Comparison of ENCODE assay signal across 20 cellular contexts in genomic region chr5:14880688-14881087, GRCh38. TPM values are rescaled to one million over a fixed set of nuclear protein-coding genes. Genes with fewer than 3 reads are reported as not detected.
DNase-seq lines count a peak whose midpoint lies in the region; ATAC-seq and TF ChIP-seq lines count a peak whose summit lies in the region.
"Had no signal": no experiment of that assay in that cellular context is flagged by ENCODE, and none has a peak within 500 bp of the region (broad histone marks: within the 10 kb centered on the region; RNA-seq: fewer than 3 reads in every experiment).

No MANE protein-coding gene starts in this region.

- peaks cover 29% of the 10 kb centered on the region for H3K27me3 Mint-ChIP-seq in osteocyte (ENCODE audit: unreplicated experiment)

- TF ChIP-seq CTCF in osteocyte (IDR thresholded peaks at IDR 0.05): no peak

- H3K36me3 ChIP-seq in MG63: no peaks in the 10 kb centered on the region

- DNase-seq in HCEC 1CT (peak; percentile 61), MG63 (peak; percentile 65), brain pericyte (ENCODE audit: low read depth, low spot score) (peak; percentile 61), osteocyte (ENCODE audit: extremely low spot score, unreplicated experiment) (no peak), GOT3 (lab: John Stamatoyannopoulos, UW) (no peak), NCI-H146 (lab: John Stamatoyannopoulos, UW) (no peak)
- DNase-seq: activated B cell treated with CpG ODN at 0.5 μM for 24 hours; activated CD8-positive, alpha-beta T cell treated with anti-CD3 and anti-CD28 coated beads for 36 hours; activated naive CD4-positive, alpha-beta T cell; amygdala; effector CD4-positive, alpha-beta T cell; head of caudate nucleus; left ventricle myocardium superior; NCI-H1694 treated with DMSO at 0.1 percent for 48 hours; NCI-H345 had no signal

- no peaks in the 10 kb centered on the region for H3K9me3 Mint-ChIP-seq in osteocyte (ENCODE audit: unreplicated experiment)
- H3K9me3 Mint-ChIP-seq: activated B cell treated with CpG ODN at 0.5 μM for 24 hours; activated CD8-positive, alpha-beta T cell treated with anti-CD3 and anti-CD28 coated beads for 36 hours; T-helper 2 cell treated with Interferon-gamma antibody and Interleukin-4, amounts not matched to agents 5 μg/mL and 100 μg/mL, for 36 hours had no signal

- H3K36me3 Mint-ChIP-seq in osteocyte (ENCODE audit: unreplicated experiment): no peaks in the 10 kb centered on the region

- no peak for ATAC-seq in HG02852 (IDR thresholded peaks at IDR 0.05; ENCODE audit: unreplicated experiment)
- ATAC-seq: activated CD8-positive, alpha-beta T cell treated with anti-CD3 and anti-CD28 coated beads for 36 hours; esophagus mucosa; left ventricle myocardium superior; Panc1 had no signal

- no peaks in the 10 kb centered on the region for H3K27me3 ChIP-seq in MG63

- H3K4me3 Mint-ChIP-seq in osteocyte (ENCODE audit: unreplicated experiment): no peak overlapping the region
- H3K4me3 Mint-ChIP-seq: activated B cell treated with CpG ODN at 0.5 μM for 24 hours; activated CD8-positive, alpha-beta T cell treated with anti-CD3 and anti-CD28 coated beads for 36 hours; T-helper 2 cell treated with Interferon-gamma antibody and Interleukin-4, amounts not matched to agents 5 μg/mL and 100 μg/mL, for 36 hours had no signal

- no peaks in the 10 kb centered on the region for H3K9me3 ChIP-seq in MG63

- peak overlapping the region; percentile 45 for H3K27ac Mint-ChIP-seq in osteocyte (ENCODE audit: unreplicated experiment)
- H3K27ac Mint-ChIP-seq: activated B cell treated with CpG ODN at 0.5 μM for 24 hours; activated CD8-positive, alpha-beta T cell treated with anti-CD3 and anti-CD28 coated beads for 36 hours; T-helper 2 cell treated with Interferon-gamma antibody and Interleukin-4, amounts not matched to agents 5 μg/mL and 100 μg/mL, for 36 hours had no signal

- H3K4me3 ChIP-seq in MG63: no peak overlapping the region
- H3K4me3 ChIP-seq: SK-N-MC had no signal

- H3K4me1 Mint-ChIP-seq in osteocyte (ENCODE audit: unreplicated experiment): peaks cover 27% of the 10 kb centered on the region
- H3K4me1 Mint-ChIP-seq: activated B cell treated with CpG ODN at 0.5 μM for 24 hours had no signal

RNA-seq across cellular contexts. Expression of gene ANKH, which starts 9.1 kb away (rescaled TPM):
- 12.2 and 28.9 TPM in 2 replicates for total RNA-seq in MG63 (2014; rRNA removed; shearing (Covaris generic); ENCODE audit: low replicate concordance)
- total RNA-seq in osteocyte: 44.6 and 50.8 TPM in 2 replicates

Comparison
In these comparisons a context has a peak if more than half of its experiments do, and no peak if none do; other contexts are left out.
1. DNase-seq: peak in HCEC 1CT (single experiment), MG63 (single experiment) and brain pericyte (single experiment); none in osteocyte (single experiment), GOT3 (single experiment) and NCI-H146 (single experiment).